In the genomic region with DNA sequence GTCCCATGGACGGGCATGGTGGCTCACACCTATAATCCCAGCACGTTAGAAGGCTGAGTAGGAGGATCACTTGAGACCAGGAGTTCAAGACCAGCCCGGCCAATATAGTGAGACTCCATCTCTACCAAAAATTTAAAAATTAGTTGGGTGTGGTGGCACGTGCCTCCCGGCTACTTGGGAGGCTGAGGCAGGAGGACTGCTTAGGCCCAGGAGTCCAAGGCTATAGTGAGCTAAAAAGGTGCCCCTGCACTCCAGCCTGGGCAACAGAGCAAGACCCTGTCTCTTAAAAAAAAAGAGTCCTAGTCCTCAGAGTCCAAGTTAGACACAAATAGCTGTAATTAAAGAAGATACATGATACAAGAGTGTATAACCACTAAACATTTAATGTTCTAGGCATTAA, we compare ENCODE assay signal across 23 cellular contexts. TPM values are rescaled to one million over a fixed set of nuclear protein-coding genes. Genes with fewer than 3 reads are reported as not detected.
DNase-seq lines count a peak whose midpoint lies in the region; ATAC-seq lines count a peak whose summit lies in the region.
"Had no signal": no experiment of that assay in that cellular context is flagged by ENCODE, and none has a peak within 500 bp of the region (broad histone marks: within the 10 kb centered on the region; RNA-seq: fewer than 3 reads in every experiment).

No MANE protein-coding gene starts in this region.

- H3K4me1 ChIP-seq in mesendoderm (ENCODE audit: control insufficient read depth, low read depth, low read length): no peaks in the 10 kb centered on the region
- H3K4me1 ChIP-seq: A549, BE2C had no signal

- no peak overlapping the region for H2BK120ac ChIP-seq in mesendoderm (ENCODE audit: low read depth, low read length)

- no peak overlapping the region for H3K4ac ChIP-seq in mesendoderm (ENCODE audit: low read depth, low read length)

- no peak overlapping the region for H3K9ac ChIP-seq in mesendoderm (ENCODE audit: low read length)
- H3K9ac ChIP-seq: BLaER1 treated with 17β-estradiol and CSF1 and Interleukin-3, amounts not matched to agents 10 nM and 100 nM; GM23248 had no signal

- H4K8ac ChIP-seq in mesendoderm (ENCODE audit: low read depth, low read length): no peak overlapping the region

- no peak overlapping the region for H4K5ac ChIP-seq in mesendoderm (ENCODE audit: low read length)

- H3K4me3 ChIP-seq in mesendoderm (ENCODE audit: low read length): no peak overlapping the region
- H3K4me3 ChIP-seq: A549; BLaER1 treated with 17β-estradiol and CSF1 and Interleukin-3, amounts not matched to agents 10 nM and 100 nM; GM12878; GM23248 had no signal

- H3K27me3 Mint-ChIP-seq in activated naive CD8-positive, alpha-beta T cell treated with anti-CD3 and anti-CD28 coated beads, Interleukin-2, amount 10 ng/mL, durations not matched to agents 7 days and 5 days: no peaks in the 10 kb centered on the region
- no peaks in the 10 kb centered on the region for H3K27me3 Mint-ChIP-seq in activated naive CD8-positive, alpha-beta T cell treated with anti-CD3 and anti-CD28 coated beads, Interleukin-2, amount 50 U/mL, for 24 hours
- no peaks in the 10 kb centered on the region for H3K27me3 Mint-ChIP-seq in T-helper 17 cell
- no peaks in the 10 kb centered on the region for H3K27me3 Mint-ChIP-seq in central memory CD8-positive, alpha-beta T cell
- H3K27me3 Mint-ChIP-seq: CD4-positive, alpha-beta T cell; CD8-positive, alpha-beta memory T cell had no signal

- no peaks in the 10 kb centered on the region for H3K9me3 Mint-ChIP-seq in activated naive CD8-positive, alpha-beta T cell treated with anti-CD3 and anti-CD28 coated beads, Interleukin-2, amount 10 ng/mL, durations not matched to agents 7 days and 5 days
- no peaks in the 10 kb centered on the region for H3K9me3 Mint-ChIP-seq in activated naive CD8-positive, alpha-beta T cell treated with anti-CD3 and anti-CD28 coated beads, Interleukin-2, amount 50 U/mL, for 24 hours
- H3K9me3 Mint-ChIP-seq in central memory CD8-positive, alpha-beta T cell: no peaks in the 10 kb centered on the region
- H3K9me3 Mint-ChIP-seq: CD4-positive, alpha-beta T cell; CD8-positive, alpha-beta memory T cell had no signal

- no peak overlapping the region for H2AK5ac ChIP-seq in mesendoderm (ENCODE audit: low read length)

- no peak overlapping the region for H3K4me2 ChIP-seq in mesendoderm (ENCODE audit: low read length)
- H3K4me2 ChIP-seq: A549; BLaER1 treated with 17β-estradiol and CSF1 and Interleukin-3, amounts not matched to agents 10 nM and 100 nM had no signal

- H3K36me3 Mint-ChIP-seq in activated naive CD8-positive, alpha-beta T cell treated with anti-CD3 and anti-CD28 coated beads, Interleukin-2, amount 10 ng/mL, durations not matched to agents 7 days and 5 days: peaks cover 21% of the 10 kb centered on the region
- peaks cover 26% of the 10 kb centered on the region for H3K36me3 Mint-ChIP-seq in activated naive CD8-positive, alpha-beta T cell treated with anti-CD3 and anti-CD28 coated beads, Interleukin-2, amount 50 U/mL, for 24 hours (ENCODE audit: low read depth)
- peaks cover 13% of the 10 kb centered on the region for H3K36me3 Mint-ChIP-seq in T-helper 17 cell (ENCODE audit: low read depth)
- H3K36me3 Mint-ChIP-seq in central memory CD8-positive, alpha-beta T cell (ENCODE audit: insufficient read depth): peaks cover 10% of the 10 kb centered on the region

- POLR2A ChIA-PET in activated naive CD8-positive, alpha-beta T cell treated with anti-CD3 and anti-CD28 coated beads, Interleukin-2, amount 10 ng/mL, durations not matched to agents 7 days and 5 days (lab: Charles Lee): no interaction called here

- peaks cover 12% of the 10 kb centered on the region for H3K4me1 Mint-ChIP-seq in activated naive CD8-positive, alpha-beta T cell treated with anti-CD3 and anti-CD28 coated beads, Interleukin-2, amount 10 ng/mL, durations not matched to agents 7 days and 5 days
- no peaks in the 10 kb centered on the region for H3K4me1 Mint-ChIP-seq in activated naive CD8-positive, alpha-beta T cell treated with anti-CD3 and anti-CD28 coated beads, Interleukin-2, amount 50 U/mL, for 24 hours
- peaks cover 15% of the 10 kb centered on the region for H3K4me1 Mint-ChIP-seq in T-helper 17 cell
- H3K4me1 Mint-ChIP-seq in central memory CD8-positive, alpha-beta T cell: peaks cover 24% of the 10 kb centered on the region

- H3K27ac Mint-ChIP-seq in activated naive CD8-positive, alpha-beta T cell treated with anti-CD3 and anti-CD28 coated beads, Interleukin-2, amount 10 ng/mL, durations not matched to agents 7 days and 5 days: peak overlapping the region; percentile 67
- H3K27ac Mint-ChIP-seq in activated naive CD8-positive, alpha-beta T cell treated with anti-CD3 and anti-CD28 coated beads, Interleukin-2, amount 50 U/mL, for 24 hours: no peak overlapping the region
- peak overlapping the region; percentile 65 for H3K27ac Mint-ChIP-seq in T-helper 17 cell
- H3K27ac Mint-ChIP-seq in central memory CD8-positive, alpha-beta T cell (ENCODE audit: low read depth): peak overlapping the region; percentile 42
- H3K27ac Mint-ChIP-seq: CD14-positive monocyte; CD4-positive, alpha-beta T cell had no signal

- no peak overlapping the region for H2BK15ac ChIP-seq in mesendoderm (replicated peaks; ENCODE audit: low read depth)

- H3K18ac ChIP-seq in mesendoderm (ENCODE audit: low read length): no peak overlapping the region

- WGBS in mesendoderm (ENCODE audit: extremely low coverage, insufficient coverage, low lambda C conversion rate): no CpG with 5 or more reads among the region's 5 CpGs

- H3K4me3 Mint-ChIP-seq in activated naive CD8-positive, alpha-beta T cell treated with anti-CD3 and anti-CD28 coated beads, Interleukin-2, amount 10 ng/mL, durations not matched to agents 7 days and 5 days: no peak overlapping the region
- no peak overlapping the region for H3K4me3 Mint-ChIP-seq in activated naive CD8-positive, alpha-beta T cell treated with anti-CD3 and anti-CD28 coated beads, Interleukin-2, amount 50 U/mL, for 24 hours
- no peak overlapping the region for H3K4me3 Mint-ChIP-seq in T-helper 17 cell
- no peak overlapping the region for H3K4me3 Mint-ChIP-seq in central memory CD8-positive, alpha-beta T cell
- H3K4me3 Mint-ChIP-seq: CD14-positive monocyte; CD4-positive, alpha-beta T cell; CD8-positive, alpha-beta memory T cell had no signal

- peaks cover 10% of the 10 kb centered on the region for H3K79me1 ChIP-seq in mesendoderm (ENCODE audit: low read length)

- no peaks in the 10 kb centered on the region for H3K36me3 ChIP-seq in mesendoderm (ENCODE audit: control insufficient read depth, insufficient read depth, low read length)
- H3K36me3 ChIP-seq: BE2C had no signal

- no peaks in the 10 kb centered on the region for H3K27me3 ChIP-seq in mesendoderm (ENCODE audit: insufficient read depth, low read length, poor library complexity)
- H3K27me3 ChIP-seq: BE2C; BLaER1 treated with 17β-estradiol and CSF1 and Interleukin-3, amounts not matched to agents 10 nM and 100 nM had no signal

- no peak overlapping the region for H3K27ac ChIP-seq in mesendoderm (ENCODE audit: low read depth, low read length)
- H3K27ac ChIP-seq: A549; BLaER1 treated with 17β-estradiol and CSF1 and Interleukin-3, amounts not matched to agents 10 nM and 100 nM; GM23248 had no signal

- peaks cover 24% of the 10 kb centered on the region for H3K79me2 ChIP-seq in mesendoderm (ENCODE audit: control insufficient read depth, insufficient read depth, low read length)

- no peak for DNase-seq in activated naive CD8-positive, alpha-beta T cell treated with anti-CD3 and anti-CD28 coated beads, Interleukin-2, amount 10 ng/mL, durations not matched to agents 7 days and 5 days
- DNase-seq in activated naive CD8-positive, alpha-beta T cell treated with anti-CD3 and anti-CD28 coated beads, Interleukin-2, amount 50 U/mL, for 24 hours: no peak
- DNase-seq in T-helper 17 cell: no peak
- no peak for DNase-seq in central memory CD8-positive, alpha-beta T cell (ENCODE audit: low spot score in 2 of 2)
- no peak for DNase-seq in cerebellar nuclear complex (lab: John Stamatoyannopoulos, UW)
- no peak for DNase-seq in mesendoderm
- DNase-seq: 8988T; ACHN; AML-193; BE2C; CD4-positive, alpha-beta T cell; CD8-positive, alpha-beta memory T cell; DMS 273 treated with DMSO at 0.1 percent for 48 hours; DMS79; EL; GDM1; GM23248; H7; HCEC 1CT had no signal

- no peak overlapping the region for H3K56ac ChIP-seq in mesendoderm (ENCODE audit: low read length)

- no peaks in the 10 kb centered on the region for H3K9me3 ChIP-seq in T-helper 17 cell (ENCODE audit: control insufficient read depth, low read length, poor library complexity, severe bottlenecking)
- H3K9me3 ChIP-seq: A549, BE2C had no signal

- H2BK5ac ChIP-seq in mesendoderm (ENCODE audit: low read length): no peak overlapping the region

- no peak overlapping the region for H3K23ac ChIP-seq in mesendoderm (ENCODE audit: low read length)

- ATAC-seq in activated naive CD8-positive, alpha-beta T cell treated with anti-CD3 and anti-CD28 coated beads, Interleukin-2, amount 10 ng/mL, durations not matched to agents 7 days and 5 days (ENCODE audit: low read depth): no peak
- ATAC-seq in activated naive CD8-positive, alpha-beta T cell treated with anti-CD3 and anti-CD28 coated beads, Interleukin-2, amount 50 U/mL, for 24 hours: no peak
- ATAC-seq in T-helper 17 cell: no peak
- no peak for ATAC-seq in central memory CD8-positive, alpha-beta T cell (replicated peaks; ENCODE audit: extremely low read depth, poor library complexity, severe bottlenecking)
- ATAC-seq: A549, GM12878 had no signal

RNA-seq across cellular contexts. Expression of gene TRIT1, which starts 20.1 kb away (rescaled TPM):
- 10 to 100 TPM; 18.2 to 23.6 TPM for total RNA-seq in activated naive CD8-positive, alpha-beta T cell treated with anti-CD3 and anti-CD28 coated beads, Interleukin-2, amount 10 ng/mL, durations not matched to agents 7 days and 5 days
- 1 to 10 TPM; 9.5 to 9.8 TPM for total RNA-seq in T-helper 17 cell
- polyA plus RNA-seq in mesendoderm (2013, experiment 1 of 2): 27.2 TPM
- polyA plus RNA-seq in mesendoderm (2013, experiment 2 of 2): 29.5 TPM

RNA-seq across cellular contexts. Expression of gene MYCL, which starts 38.5 kb away (rescaled TPM):
- total RNA-seq in activated naive CD8-positive, alpha-beta T cell treated with anti-CD3 and anti-CD28 coated beads, Interleukin-2, amount 10 ng/mL, durations not matched to agents 7 days and 5 days: under 1 TPM in 1 of 2 experiments, not detected in 1; 0.34 TPM
- 1 to 10 TPM in 1 of 2 donors, under 1 TPM in 1; 0.68 to 1.2 TPM for total RNA-seq in T-helper 17 cell
- polyA plus RNA-seq in mesendoderm (2013, experiment 1 of 2): 15.3 TPM
- 15.0 TPM for polyA plus RNA-seq in mesendoderm (2013, experiment 2 of 2)
- polyA plus RNA-seq: CD8-positive, alpha-beta memory T cell had no signal
